In genomic region chr2:175688241-175688640, GRCh38 we compare ENCODE assay signal across 26 cellular contexts.
"Had no signal": no experiment of that assay in that cellular context is flagged by ENCODE, and none has a peak within 500 bp of the region (broad histone marks: within the 10 kb centered on the region; RNA-seq: fewer than 3 reads in every experiment).

No MANE protein-coding gene starts in this region.

- H3K36me3 ChIP-seq: colonic mucosa, gastrocnemius medialis, heart right ventricle, lower lobe of right lung, neutrophil, pancreas, right atrium auricular region, suprapubic skin, transverse colon, upper lobe of right lung, vagina had no signal

- H3K4me1 ChIP-seq: colonic mucosa, gastrocnemius medialis, heart right ventricle, lower lobe of right lung, pancreas, right atrium auricular region, suprapubic skin, transverse colon, upper lobe of right lung, vagina had no signal

- H3K27ac ChIP-seq: colonic mucosa, epithelial cell of prostate, gastrocnemius medialis, heart right ventricle, lower lobe of right lung, neutrophil, pancreas, right atrium auricular region, suprapubic skin, transverse colon, upper lobe of right lung, vagina had no signal

- DNase-seq: colonic mucosa; effector CD8-positive, alpha-beta T cell; endodermal cell; foreskin fibroblast; gastrocnemius medialis; glutamatergic neuron; heart right ventricle; hypothalamus; left ventricle myocardium superior; lower lobe of right lung; natural killer cell; pancreas; stimulated activated CD4-positive, alpha-beta T cell treated with anti-CD3 and anti-CD28 coated beads, Interleukin-12 subunit alpha, Interleukin-12 subunit beta, amount 100 ng/mL, for 4 hours; stimulated activated CD4-positive, alpha-beta T cell treated with anti-CD3 and anti-CD28 coated beads, Interleukin-1b, Interleukin-23, amount 100 ng/mL, for 48 hours; stimulated activated CD4-positive, alpha-beta T cell treated with anti-CD3 and anti-CD28 coated beads, Interleukin-4, amount 100 ng/mL, for 1 hour; stimulated activated CD8-positive, alpha-beta memory T cell treated with anti-CD3 and anti-CD28 coated beads, Interleukin-4, amount 100 ng/mL, for 48 hours; stimulated activated naive CD4-positive, alpha-beta T cell; stimulated activated naive CD8-positive, alpha-beta T cell treated with anti-CD3 and anti-CD28 coated beads, Interleukin-15, amount 100 ng/mL, for 72 hours; transverse colon; upper lobe of right lung had no signal

- H3K4me2 ChIP-seq: smooth muscle cell had no signal

- H3K27me3 ChIP-seq: colonic mucosa, neutrophil, right atrium auricular region, vagina had no signal

- H3K4me3 ChIP-seq: colonic mucosa, gastrocnemius medialis, heart right ventricle, lower lobe of right lung, pancreas, right atrium auricular region, smooth muscle cell, suprapubic skin, transverse colon, upper lobe of right lung, vagina had no signal

- H3K9me3 ChIP-seq: colonic mucosa, gastrocnemius medialis, heart right ventricle, lower lobe of right lung, neutrophil, pancreas, right atrium auricular region, suprapubic skin, transverse colon, upper lobe of right lung, vagina had no signal
